Comparison of ENCODE assay signal across 8 cellular contexts in genomic region chr16:29961127-29961478, GRCh38. TPM values are rescaled to one million over a fixed set of nuclear protein-coding genes. Genes with fewer than 3 reads are reported as not detected.
DNase-seq lines count a peak whose midpoint lies in the region; ATAC-seq, FAIRE-seq and TF ChIP-seq lines count a peak whose summit lies in the region.

No MANE protein-coding gene starts in this region.

- CTCF ChIA-PET in A549 (lab: Yijun Ruan, JAX), result interaction anchor here (0.6 to 2.6 kb wide), 16 partner anchors 9 to 145 kb away, joined by 3 to 18 read pairs (median 6); partner anchors contain the start of genes KCTD13, PAGR1 and TAOK2

- WGBS in A549 (ENCODE audit: missing lambda C conversion rate), result 90% methylated on average over 10 of the region's 10 CpGs

- ATAC-seq in A549 (peak in 1 of 2 experiments; percentile 5; a peak in 1 of 6 replicates), HG02938 (IDR thresholded peaks at IDR 0.05; ENCODE audit: unreplicated experiment) (no peak)

- TF ChIP-seq POLR2A in A549 (IDR thresholded peaks at IDR 0.05; ENCODE audit: low read length), result no peak

- no peak for TF ChIP-seq CTCF in A549 (IDR thresholded peaks at IDR 0.05)
- no peak for TF ChIP-seq CTCF in HFF-Myc (IDR thresholded peaks at IDR 0.05; ENCODE audit: low read depth, low read length, missing control alignments)
- TF ChIP-seq CTCF in brain microvascular endothelial cell (IDR thresholded peaks at IDR 0.05; ENCODE audit: low read depth, low read length, missing control alignments), result no peak

- DNase-seq in A549 (ENCODE audit: low read depth in 1 of 2, low spot score in 1 of 2) (no peak), HFF-Myc (ENCODE audit: extremely low read depth, low read depth) (no peak), brain microvascular endothelial cell (no peak), NCI-H2196 treated with DMSO at 0.1 percent for 48 hours (lab: John Stamatoyannopoulos, UW; ENCODE audit: unreplicated experiment) (no peak), epidermal melanocyte (ENCODE audit: insufficient read length, low spot score) (no peak), mesenteric fat pad (ENCODE audit: low spot score) (no peak)

- peak overlapping the region; percentile 86 to 96 for H3K27ac ChIP-seq in A549
- H3K27ac ChIP-seq in brain microvascular endothelial cell, result peak overlapping the region; percentile 77

- peak overlapping the region; percentile 80 for H3K9ac ChIP-seq in mucosa of stomach (ENCODE audit: low read length)

- TF ChIP-seq EP300 in A549 (IDR thresholded peaks at IDR 0.05), result no peak

- FAIRE-seq in A549 (lab: Jason Lieb, UNC), result no peak

- H3K4me3 ChIP-seq in A549 (peak overlapping the region; percentile 74), HFF-Myc (replicated peaks; ENCODE audit: low read depth, low read length) (peak overlapping the region; percentile 63), brain microvascular endothelial cell (ENCODE audit: low read depth, low read length) (peak overlapping the region; percentile 75), mucosa of stomach (ENCODE audit: low read length) (peak overlapping the region; percentile 82)

- no peaks in the 10 kb centered on the region for H3K36me3 ChIP-seq in brain microvascular endothelial cell (replicated peaks)
- no peaks in the 10 kb centered on the region for H3K36me3 ChIP-seq in mucosa of stomach (ENCODE audit: control insufficient read depth, insufficient read depth, low read length)

- H3K27me3 ChIP-seq in brain microvascular endothelial cell (replicated peaks) (no peaks in the 10 kb centered on the region), mucosa of stomach (ENCODE audit: control insufficient read depth, insufficient read depth, low read length) (no peaks in the 10 kb centered on the region)

- POLR2A ChIA-PET in A549 (lab: Yijun Ruan, JAX), result interaction anchor here (0.8 to 2.8 kb wide), 6 partner anchors 11 to 128 kb away, joined by 3 to 45 read pairs (median 6); partner anchors contain the start of genes KCTD13 and TAOK2

- in situ Hi-C loops in brain microvascular endothelial cell (cut with HindIII; ENCODE audit: low pct_ligation_motif_present, low sequenced_read_pairs), result no loop called here

- no peak for TF ChIP-seq RAD21 in A549 (conservative IDR thresholded peaks at IDR 0.05 in 1 of 2, IDR thresholded peaks at IDR 0.05 in 1 of 2)

- H3K9me3 ChIP-seq in A549 (no peaks in the 10 kb centered on the region), mucosa of stomach (ENCODE audit: control insufficient read depth, low read length) (no peaks in the 10 kb centered on the region)

- H3K4me1 ChIP-seq in A549 (peaks cover 12% of the 10 kb centered on the region; the same call in 1 of the 3 replicates), mucosa of stomach (ENCODE audit: control insufficient read depth, insufficient read depth, low read length) (peaks cover 11% of the 10 kb centered on the region)

- peak overlapping the region; percentile 97 for H3K4me2 ChIP-seq in A549

TF ChIP-seq in A549, 52 proteins besides CTCF, POLR2A, EP300 and RAD21:
- no peak for TF ChIP-seq EHMT2 (IDR thresholded peaks at IDR 0.05; ENCODE audit: low read depth)
- TF ChIP-seq RCOR1 (IDR thresholded peaks at IDR 0.05; ENCODE audit: low read depth, low read length), result no peak
- no peak for TF ChIP-seq HOXB13 (CRISPR knock-in tag; IDR thresholded peaks at IDR 0.05; ENCODE audit: low read depth)
- TF ChIP-seq JUNB (IDR thresholded peaks at IDR 0.05), result no peak
- no peak for TF ChIP-seq CBX8 (IDR thresholded peaks at IDR 0.05)
- TF ChIP-seq BCL3 (IDR thresholded peaks at IDR 0.05), result no peak
- TF ChIP-seq MYC (IDR thresholded peaks at IDR 0.05; ENCODE audit: borderline replicate concordance, low read length), result no peak
- no peak for TF ChIP-seq MAFK (IDR thresholded peaks at IDR 0.05; ENCODE audit: partially characterized antibody)
- no peak for TF ChIP-seq HEYL (CRISPR knock-in tag; IDR thresholded peaks at IDR 0.05)
- no peak for TF ChIP-seq ZSCAN20 (CRISPR knock-in tag; IDR thresholded peaks at IDR 0.05)

RNA-seq across cellular contexts. Expression of gene TMEM219, which starts 0.8 kb away (rescaled TPM):
- 65.1 and 82.5 TPM in 2 replicates for polyA plus RNA-seq in A549 (2011; rRNA removed)
- 66.5 and 71.2 TPM in 2 replicates for polyA plus RNA-seq in A549 (2012; cell fraction: cytosol; rRNA removed)
- polyA plus RNA-seq in A549 (2012; cell fraction: nucleus; rRNA removed), result 56.7 and 79.5 TPM in 2 replicates
- polyA plus RNA-seq in A549 (2017; fragmentation: RNase III; extraction: RNeasy Plus Mini Kit Qiagen cat#74134 plus additional on column Dnase treatment), result 68.1 to 77.2 TPM (median 74.4 TPM) in 3 replicates
- 55.4 and 65.0 TPM in 2 replicates for polyA minus RNA-seq in A549 (2011; rRNA and poly(A)+ RNA removed)
- 95.8 TPM for total RNA-seq in mesenteric fat pad

RNA-seq across cellular contexts. Expression of gene TAOK2, which starts 12.6 kb away (rescaled TPM):
- 13.7 TPM in 2 replicates for polyA plus RNA-seq in A549 (2011; rRNA removed)
- polyA plus RNA-seq in A549 (2012; cell fraction: cytosol; rRNA removed), result 16.9 and 20.1 TPM in 2 replicates
- 55.5 and 72.3 TPM in 2 replicates for polyA plus RNA-seq in A549 (2012; cell fraction: nucleus; rRNA removed)
- 28.2 to 30.8 TPM (median 30.7 TPM) in 3 replicates for polyA plus RNA-seq in A549 (2017; fragmentation: RNase III; extraction: RNeasy Plus Mini Kit Qiagen cat#74134 plus additional on column Dnase treatment)
- polyA minus RNA-seq in A549 (2011; rRNA and poly(A)+ RNA removed), result 20.2 and 20.6 TPM in 2 replicates
- total RNA-seq in mesenteric fat pad, result 49.8 TPM

RNA-seq across cellular contexts. Expression of gene HIRIP3, which starts 34.3 kb away (rescaled TPM):
- polyA plus RNA-seq in A549 (2011; rRNA removed), result 11.5 and 13.5 TPM in 2 replicates
- 24.3 and 24.9 TPM in 2 replicates for polyA plus RNA-seq in A549 (2012; cell fraction: cytosol; rRNA removed)
- 17.8 TPM in 2 replicates for polyA plus RNA-seq in A549 (2012; cell fraction: nucleus; rRNA removed)
- polyA plus RNA-seq in A549 (2017; fragmentation: RNase III; extraction: RNeasy Plus Mini Kit Qiagen cat#74134 plus additional on column Dnase treatment), result 16.7 to 19.5 TPM (median 17.0 TPM) in 3 replicates
- 7.3 and 8.4 TPM in 2 replicates for polyA minus RNA-seq in A549 (2011; rRNA and poly(A)+ RNA removed)
- total RNA-seq in mesenteric fat pad, result 11.0 TPM

RNA-seq across cellular contexts. Expression of gene INO80E, which starts 34.9 kb away (rescaled TPM):
- polyA plus RNA-seq in A549 (2011; rRNA removed), result 33.1 and 41.3 TPM in 2 replicates
- polyA plus RNA-seq in A549 (2012; cell fraction: cytosol; rRNA removed), result 42.7 and 42.8 TPM in 2 replicates
- polyA plus RNA-seq in A549 (2012; cell fraction: nucleus; rRNA removed), result 37.8 and 46.4 TPM in 2 replicates
- polyA plus RNA-seq in A549 (2017; fragmentation: RNase III; extraction: RNeasy Plus Mini Kit Qiagen cat#74134 plus additional on column Dnase treatment), result 85.4 to 94.2 TPM (median 89.0 TPM) in 3 replicates
- 11.3 and 12.0 TPM in 2 replicates for polyA minus RNA-seq in A549 (2011; rRNA and poly(A)+ RNA removed)
- 45.4 TPM for total RNA-seq in mesenteric fat pad

RNA-seq across cellular contexts. Expression of gene KCTD13, which starts 35.1 kb away (rescaled TPM):
- 14.6 and 15.3 TPM in 2 replicates for polyA plus RNA-seq in A549 (2011; rRNA removed)
- polyA plus RNA-seq in A549 (2012; cell fraction: cytosol; rRNA removed), result 26.6 and 33.9 TPM in 2 replicates
- 105 and 113 TPM in 2 replicates for polyA plus RNA-seq in A549 (2012; cell fraction: nucleus; rRNA removed)
- polyA plus RNA-seq in A549 (2017; fragmentation: RNase III; extraction: RNeasy Plus Mini Kit Qiagen cat#74134 plus additional on column Dnase treatment), result 11.9 to 13.3 TPM (median 12.7 TPM) in 3 replicates
- polyA minus RNA-seq in A549 (2011; rRNA and poly(A)+ RNA removed), result 11.8 and 16.0 TPM in 2 replicates
- 15.7 TPM for total RNA-seq in mesenteric fat pad
